Comparison of ENCODE assay signal across 28 cellular contexts in the genomic region with DNA sequence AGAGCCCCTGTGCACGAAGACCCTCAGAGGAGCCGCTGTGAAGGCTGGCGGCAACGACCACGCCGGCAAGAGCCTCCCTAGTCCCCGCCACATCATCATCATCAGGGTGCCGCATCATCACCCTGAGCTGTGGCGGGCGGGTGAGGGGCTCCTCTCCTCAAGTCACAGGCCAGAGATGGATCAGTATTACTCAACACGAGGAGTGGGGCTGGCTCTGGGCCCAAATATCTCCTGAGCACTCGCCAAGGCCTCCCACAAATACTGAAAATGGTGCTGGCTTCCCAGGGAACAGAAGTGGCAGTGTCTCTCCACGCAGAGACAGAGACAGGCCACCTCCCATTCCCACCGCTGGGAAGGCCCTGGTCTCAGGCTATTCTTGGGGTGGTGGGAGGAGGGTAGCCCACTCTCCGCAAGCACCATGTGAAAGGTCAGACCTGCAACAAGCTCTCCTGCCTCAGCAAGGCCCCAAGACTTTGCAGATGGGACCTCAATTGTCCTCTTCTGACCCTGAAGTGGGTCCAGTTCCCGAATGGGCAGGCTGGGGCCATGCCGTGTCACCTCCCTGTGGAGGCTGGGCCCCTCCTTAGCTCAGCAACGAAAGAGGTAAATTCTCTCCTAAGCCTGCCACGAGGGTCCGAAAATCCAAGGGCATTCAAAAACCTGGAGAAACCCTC.
"Had no signal": no experiment of that assay in that cellular context is flagged by ENCODE, and none has a peak within 500 bp of the region (broad histone marks: within the 10 kb centered on the region; RNA-seq: fewer than 3 reads in every experiment).

No MANE protein-coding gene starts in this region.

- H3K4me1 ChIP-seq: Peyer's patch had no signal

- H3K9me3 ChIP-seq: Peyer's patch had no signal

- H3K4me2 ChIP-seq: KMS-11 had no signal

- DNase-seq: activated B cell treated with CpG ODN at 0.5 μM for 24 hours; activated CD4-positive, alpha-beta T cell treated with anti-CD3 and anti-CD28 coated beads for 1 hour; activated CD4-positive, alpha-beta T cell treated with anti-CD3 and anti-CD28 coated beads, Interleukin-2, amount 10 ng/mL, durations not matched to agents 24 days and 14 days; activated CD4-positive, alpha-beta T cell treated with anti-CD3 and anti-CD28 coated beads, Interleukin-2, amount 50 U/mL, for 48 hours; activated CD8-positive, alpha-beta memory T cell treated with anti-CD3 and anti-CD28 coated beads, Interleukin-2, amount 10 ng/mL, durations not matched to agents 7 days and 5 days; activated gamma-delta T cell treated with Interleukin-2 at 50 U/mL for 16 hours; activated naive CD4-positive, alpha-beta T cell treated with anti-CD3 and anti-CD28 coated beads, Interleukin-2, amount 10 ng/mL, durations not matched to agents 7 days and 5 days; activated naive CD8-positive, alpha-beta T cell treated with anti-CD3 and anti-CD28 coated beads for 36 hours; activated T-cell treated with anti-CD3 and anti-CD28 coated beads, Interleukin-2, amount 50 U/mL, for 24 hours; brain microvascular endothelial cell; MG63; MV-4-11; NCI-H1092 treated with DMSO at 0.1 percent for 48 hours; NCI-H1436; NCI-H1694 treated with DMSO at 0.1 percent for 48 hours; NCI-H2029 treated with DMSO at 0.1 percent for 48 hours; NCI-H345; NCI-H510A; NCI-H526 treated with DMSO at 0.1 percent for 48 hours; NCI-H82; SHP77; T-helper 17 cell; T-helper 9 cell had no signal

- H3K4me3 ChIP-seq: cardiac muscle cell, MG63, Peyer's patch had no signal

- H3K4me1 Mint-ChIP-seq: activated B cell treated with CpG ODN at 0.5 μM for 24 hours; activated CD4-positive, alpha-beta T cell treated with anti-CD3 and anti-CD28 coated beads, Interleukin-2, amount 10 ng/mL, durations not matched to agents 24 days and 14 days; activated CD8-positive, alpha-beta memory T cell treated with anti-CD3 and anti-CD28 coated beads, Interleukin-2, amount 10 ng/mL, durations not matched to agents 7 days and 5 days; activated naive CD4-positive, alpha-beta T cell treated with anti-CD3 and anti-CD28 coated beads, Interleukin-2, amount 10 ng/mL, durations not matched to agents 7 days and 5 days; activated naive CD8-positive, alpha-beta T cell treated with anti-CD3 and anti-CD28 coated beads for 36 hours; IgD-negative memory B cell had no signal

- H3K27ac Mint-ChIP-seq: activated B cell treated with CpG ODN at 0.5 μM for 24 hours; activated CD4-positive, alpha-beta T cell treated with anti-CD3 and anti-CD28 coated beads, Interleukin-2, amount 10 ng/mL, durations not matched to agents 24 days and 14 days; activated CD8-positive, alpha-beta memory T cell treated with anti-CD3 and anti-CD28 coated beads, Interleukin-2, amount 10 ng/mL, durations not matched to agents 7 days and 5 days; activated naive CD4-positive, alpha-beta T cell treated with anti-CD3 and anti-CD28 coated beads, Interleukin-2, amount 10 ng/mL, durations not matched to agents 7 days and 5 days; activated naive CD8-positive, alpha-beta T cell treated with anti-CD3 and anti-CD28 coated beads for 36 hours; activated T-cell treated with anti-CD3 and anti-CD28 coated beads, Interleukin-2, amount 50 U/mL, for 24 hours; IgD-negative memory B cell; T-helper 17 cell had no signal

- H3K36me3 Mint-ChIP-seq: activated CD8-positive, alpha-beta memory T cell treated with anti-CD3 and anti-CD28 coated beads, Interleukin-2, amount 10 ng/mL, durations not matched to agents 7 days and 5 days; activated naive CD4-positive, alpha-beta T cell treated with anti-CD3 and anti-CD28 coated beads, Interleukin-2, amount 10 ng/mL, durations not matched to agents 7 days and 5 days; activated naive CD8-positive, alpha-beta T cell treated with anti-CD3 and anti-CD28 coated beads for 36 hours; IgD-negative memory B cell had no signal

- H3K27me3 ChIP-seq: brain microvascular endothelial cell, cardiac muscle cell, MG63, Peyer's patch had no signal

- H3K36me3 ChIP-seq: brain microvascular endothelial cell, cardiac muscle cell, MG63, Peyer's patch had no signal

- ATAC-seq: activated CD8-positive, alpha-beta memory T cell treated with anti-CD3 and anti-CD28 coated beads, Interleukin-2, amount 10 ng/mL, durations not matched to agents 7 days and 5 days; T-helper 17 cell had no signal

- H3K27me3 Mint-ChIP-seq: activated B cell treated with CpG ODN at 0.5 μM for 24 hours; activated CD4-positive, alpha-beta T cell treated with anti-CD3 and anti-CD28 coated beads, Interleukin-2, amount 10 ng/mL, durations not matched to agents 24 days and 14 days; activated CD8-positive, alpha-beta memory T cell treated with anti-CD3 and anti-CD28 coated beads, Interleukin-2, amount 10 ng/mL, durations not matched to agents 7 days and 5 days; activated naive CD8-positive, alpha-beta T cell treated with anti-CD3 and anti-CD28 coated beads for 36 hours; activated T-cell treated with anti-CD3 and anti-CD28 coated beads, Interleukin-2, amount 50 U/mL, for 24 hours had no signal

- H3K27ac ChIP-seq: brain microvascular endothelial cell, cardiac muscle cell, KMS-11, Peyer's patch, RWPE1 had no signal

- H3K9ac ChIP-seq: KMS-11 had no signal

- H3K4me3 Mint-ChIP-seq: activated B cell treated with CpG ODN at 0.5 μM for 24 hours; activated CD4-positive, alpha-beta T cell treated with anti-CD3 and anti-CD28 coated beads, Interleukin-2, amount 10 ng/mL, durations not matched to agents 24 days and 14 days; activated CD8-positive, alpha-beta memory T cell treated with anti-CD3 and anti-CD28 coated beads, Interleukin-2, amount 10 ng/mL, durations not matched to agents 7 days and 5 days; activated naive CD4-positive, alpha-beta T cell treated with anti-CD3 and anti-CD28 coated beads, Interleukin-2, amount 10 ng/mL, durations not matched to agents 7 days and 5 days; activated naive CD8-positive, alpha-beta T cell treated with anti-CD3 and anti-CD28 coated beads for 36 hours; activated T-cell treated with anti-CD3 and anti-CD28 coated beads, Interleukin-2, amount 50 U/mL, for 24 hours; IgD-negative memory B cell; T-helper 17 cell had no signal

- H3K9me3 Mint-ChIP-seq: activated B cell treated with CpG ODN at 0.5 μM for 24 hours; activated CD4-positive, alpha-beta T cell treated with anti-CD3 and anti-CD28 coated beads, Interleukin-2, amount 10 ng/mL, durations not matched to agents 24 days and 14 days; activated naive CD4-positive, alpha-beta T cell treated with anti-CD3 and anti-CD28 coated beads, Interleukin-2, amount 10 ng/mL, durations not matched to agents 7 days and 5 days; activated T-cell treated with anti-CD3 and anti-CD28 coated beads, Interleukin-2, amount 50 U/mL, for 24 hours had no signal
